11 cellular contexts compared by ENCODE assay signal in genomic region chr7:69610675-69611037, GRCh38.
"Had no signal": no experiment of that assay in that cellular context is flagged by ENCODE, and none has a peak within 500 bp of the region (broad histone marks: within the 10 kb centered on the region; RNA-seq: fewer than 3 reads in every experiment).

No MANE protein-coding gene starts in this region.

- H3K9me3 ChIP-seq: psoas muscle, right lobe of liver had no signal

- DNase-seq: activated effector memory CD4-positive, alpha-beta T cell treated with Interleukin-2 at 50 U/mL for 16 hours; activated T-cell treated with anti-CD3 and anti-CD28 coated beads, Interleukin-2, amount 50 U/mL, for 24 hours; central memory CD4-positive, alpha-beta T cell; effector memory CD4-positive, alpha-beta T cell; left ventricle myocardium superior; mesenchymal stem cell; nephron progenitor cell; psoas muscle; right lobe of liver; stimulated activated naive CD4-positive, alpha-beta T cell had no signal

- H3K27ac ChIP-seq: coronary artery, psoas muscle, right lobe of liver had no signal

- H3K27me3 ChIP-seq: right lobe of liver had no signal

- H3K4me1 ChIP-seq: psoas muscle, right lobe of liver had no signal

- H3K36me3 ChIP-seq: right lobe of liver had no signal

- ATAC-seq: left ventricle myocardium superior, psoas muscle, right lobe of liver had no signal

- H3K4me3 ChIP-seq: coronary artery, psoas muscle, right lobe of liver had no signal
